In the genomic region with DNA sequence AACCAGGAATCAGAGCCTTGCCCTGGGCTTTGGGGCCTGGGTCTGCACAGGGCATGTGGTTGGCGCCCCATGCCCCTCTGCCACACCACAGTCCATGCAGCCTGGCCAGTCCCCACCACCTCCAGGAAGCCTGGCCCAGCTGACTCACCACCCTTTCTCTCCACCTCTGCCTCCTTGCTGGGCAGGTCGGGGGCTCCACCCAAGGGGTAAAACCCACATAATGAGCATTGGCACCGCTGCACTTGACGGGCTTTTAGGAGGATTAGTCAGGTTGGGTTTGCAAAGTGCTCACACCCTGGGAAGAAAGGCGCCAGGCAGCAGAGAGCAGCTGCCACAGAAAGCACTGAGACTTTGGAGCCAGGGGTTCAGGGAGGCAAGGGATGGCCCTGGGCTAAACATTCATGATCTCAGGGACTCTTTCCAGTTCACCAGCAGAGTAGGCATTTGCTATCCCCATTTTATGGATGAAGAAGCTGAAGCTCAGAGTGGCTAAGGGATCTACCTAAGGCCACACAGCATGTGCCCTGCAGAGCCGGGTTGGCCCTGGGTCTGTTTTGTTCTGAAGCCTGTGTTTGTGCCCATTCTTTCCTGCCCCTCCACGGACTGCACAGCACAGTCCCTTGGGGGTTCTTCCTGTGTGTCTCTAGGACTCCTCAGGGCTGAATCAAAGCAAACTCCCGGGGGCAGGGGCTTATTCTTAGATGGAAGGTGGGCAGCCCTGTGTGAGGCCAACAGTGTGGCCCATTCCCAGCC, we compare ENCODE assay signal across 14 cellular contexts.
DNase-seq lines count a peak whose midpoint lies in the region; ATAC-seq and TF ChIP-seq lines count a peak whose summit lies in the region.
"Had no signal": no experiment of that assay in that cellular context is flagged by ENCODE, and none has a peak within 500 bp of the region (broad histone marks: within the 10 kb centered on the region; RNA-seq: fewer than 3 reads in every experiment).

No MANE protein-coding gene starts in this region.

- H3K9ac ChIP-seq in mucosa of stomach (ENCODE audit: low read length) = peak overlapping the region; percentile 46
- H3K9ac ChIP-seq in neural progenitor cell = no peak overlapping the region

- H3K27ac Mint-ChIP-seq in neural progenitor cell = no peak overlapping the region
- H3K27ac Mint-ChIP-seq: activated CD8-positive, alpha-beta memory T cell treated with anti-CD3 and anti-CD28 coated beads, Interleukin-2, amount 10 ng/mL, durations not matched to agents 7 days and 5 days had no signal

- H3K4me1 ChIP-seq in mucosa of stomach (ENCODE audit: control insufficient read depth, insufficient read depth, low read length) = peaks cover 72% of the 10 kb centered on the region
- peaks cover 12% of the 10 kb centered on the region for H3K4me1 ChIP-seq in neural progenitor cell

- H3K9me3 Mint-ChIP-seq in neural progenitor cell = no peaks in the 10 kb centered on the region
- H3K9me3 Mint-ChIP-seq: immature natural killer cell had no signal

- no peaks in the 10 kb centered on the region for H3K36me3 Mint-ChIP-seq in neural progenitor cell
- H3K36me3 Mint-ChIP-seq: activated CD8-positive, alpha-beta memory T cell treated with anti-CD3 and anti-CD28 coated beads, Interleukin-2, amount 10 ng/mL, durations not matched to agents 7 days and 5 days had no signal

- H3K4me1 Mint-ChIP-seq in neural progenitor cell = peaks cover 44% of the 10 kb centered on the region
- H3K4me1 Mint-ChIP-seq: activated CD8-positive, alpha-beta memory T cell treated with anti-CD3 and anti-CD28 coated beads, Interleukin-2, amount 10 ng/mL, durations not matched to agents 7 days and 5 days had no signal

- no peaks in the 10 kb centered on the region for H3K9me3 ChIP-seq in mucosa of stomach (ENCODE audit: control insufficient read depth, low read length)
- H3K9me3 ChIP-seq in neural progenitor cell (ENCODE audit: low read depth) = no peaks in the 10 kb centered on the region
- H3K9me3 ChIP-seq: ovary, tibial nerve had no signal

- no peak for ATAC-seq in GM21825 (IDR thresholded peaks at IDR 0.05; ENCODE audit: unreplicated experiment)
- ATAC-seq: activated CD8-positive, alpha-beta memory T cell treated with anti-CD3 and anti-CD28 coated beads, Interleukin-2, amount 10 ng/mL, durations not matched to agents 7 days and 5 days had no signal

- no peak overlapping the region for H3K4me3 Mint-ChIP-seq in neural progenitor cell
- H3K4me3 Mint-ChIP-seq: activated CD8-positive, alpha-beta memory T cell treated with anti-CD3 and anti-CD28 coated beads, Interleukin-2, amount 10 ng/mL, durations not matched to agents 7 days and 5 days; immature natural killer cell had no signal

- H3K4me3 ChIP-seq in mucosa of stomach (ENCODE audit: low read length) = no peak overlapping the region
- no peak overlapping the region for H3K4me3 ChIP-seq in neural progenitor cell
- H3K4me3 ChIP-seq: ovary, tibial nerve had no signal

- H3K27ac ChIP-seq in cingulate gyrus (ENCODE audit: low read depth, low read length) (peak overlapping the region; percentile 78), neural progenitor cell (no peak overlapping the region)
- H3K27ac ChIP-seq: tibial nerve had no signal

- CTCF ChIA-PET in GM10248 (lab: Yijun Ruan, JAX) = interaction anchor here (1.0 to 3.7 kb wide), 4 partner anchors 8 to 136 kb away, joined by 3 to 20 read pairs (median 4); no protein-coding TSS in a partner anchor

- POLR2A ChIA-PET in GM10248 (lab: Yijun Ruan, JAX) = no interaction called here

- H3K4me2 ChIP-seq in neural progenitor cell = no peak overlapping the region

- H3K79me2 ChIP-seq in neural progenitor cell (ENCODE audit: low read depth) = no peaks in the 10 kb centered on the region

- no peaks in the 10 kb centered on the region for H4K20me1 ChIP-seq in neural progenitor cell (ENCODE audit: low read depth)

- H3K27me3 ChIP-seq in mucosa of stomach (ENCODE audit: control insufficient read depth, insufficient read depth, low read length) (no peaks in the 10 kb centered on the region), neural progenitor cell (no peaks in the 10 kb centered on the region)
- H3K27me3 ChIP-seq: brain microvascular endothelial cell, ovary had no signal

- no peak overlapping the region for H2AFZ ChIP-seq in neural progenitor cell (replicated peaks)

- peaks cover 3% of the 10 kb centered on the region for H3K27me3 Mint-ChIP-seq in neural progenitor cell (ENCODE audit: insufficient read depth, low read depth)

- TF ChIP-seq CTCF in GM10248 (IDR thresholded peaks at IDR 0.05; ENCODE audit: control extremely low read depth, extremely low read depth, low read depth, missing control alignments) (no peak), neural progenitor cell (IDR thresholded peaks at IDR 0.05) (no peak)

- no peaks in the 10 kb centered on the region for H3F3A ChIP-seq in neural progenitor cell (ENCODE audit: low read depth)

- DNase-seq in EL (peak; percentile 21), HT-29 (ENCODE audit: low spot score) (peak; percentile 72), GM10248 (ENCODE audit: extremely low spot score) (no peak), neural progenitor cell (ENCODE audit: low spot score) (no peak)
- DNase-seq: activated CD8-positive, alpha-beta memory T cell treated with anti-CD3 and anti-CD28 coated beads, Interleukin-2, amount 10 ng/mL, durations not matched to agents 7 days and 5 days; brain microvascular endothelial cell; immature natural killer cell; NCI-H1048; NCI-H748 treated with DMSO at 0.1 percent for 48 hours; ovary had no signal

- H3K36me3 ChIP-seq in mucosa of stomach (ENCODE audit: control insufficient read depth, insufficient read depth, low read length) = no peaks in the 10 kb centered on the region
- no peaks in the 10 kb centered on the region for H3K36me3 ChIP-seq in neural progenitor cell
- H3K36me3 ChIP-seq: brain microvascular endothelial cell, ovary, tibial nerve had no signal

Comparison
In these comparisons a context has a peak if more than half of its experiments do, and no peak if none do; other contexts are left out.
1. DNase-seq: peak in EL (single experiment) and HT-29 (single experiment); none in GM10248 (single experiment) and neural progenitor cell (single experiment).